10 cellular contexts compared by ENCODE assay signal in genomic region chr11:111694851-111695250, GRCh38.
DNase-seq lines count a peak whose midpoint lies in the region; FAIRE-seq and TF ChIP-seq lines count a peak whose summit lies in the region.
"Had no signal": no experiment of that assay in that cellular context is flagged by ENCODE, and none has a peak within 500 bp of the region (broad histone marks: within the 10 kb centered on the region; RNA-seq: fewer than 3 reads in every experiment).

No MANE protein-coding gene starts in this region.

- no peak overlapping the region for H2AFZ ChIP-seq in endothelial cell of umbilical vein (ENCODE audit: low read depth, low read length)

- H3K4me1 Mint-ChIP-seq in neural crest cell: peaks cover 47% of the 10 kb centered on the region

- H3K4me3 ChIP-seq in BLaER1: no peak overlapping the region
- no peak overlapping the region for H3K4me3 ChIP-seq in endothelial cell of umbilical vein (replicated peaks in 1 of 3; ENCODE audit: insufficient read depth in 1 of 3, low read depth in 1 of 3, low read length in 3 of 3)
- no peak overlapping the region for H3K4me3 ChIP-seq in tibial artery
- H3K4me3 ChIP-seq: breast epithelium, vagina had no signal

- H3K27me3 ChIP-seq in BLaER1 (no peaks in the 10 kb centered on the region), endothelial cell of umbilical vein (ENCODE audit: control insufficient read depth in 2 of 2, insufficient read depth in 2 of 2, low read length in 2 of 2) (no peaks in the 10 kb centered on the region), tibial artery (no peaks in the 10 kb centered on the region)
- H3K27me3 ChIP-seq: breast epithelium, vagina had no signal

- peaks cover 11% of the 10 kb centered on the region for H3K36me3 ChIP-seq in BLaER1
- H3K36me3 ChIP-seq in endothelial cell of umbilical vein (ENCODE audit: control insufficient read depth in 2 of 2, extremely low read depth in 1 of 2, insufficient read depth in 2 of 2, low read length in 2 of 2): no peaks in the 10 kb centered on the region
- no peaks in the 10 kb centered on the region for H3K36me3 ChIP-seq in tibial artery
- H3K36me3 ChIP-seq: breast epithelium, vagina had no signal

- H4K20me1 ChIP-seq in BLaER1 (no peaks in the 10 kb centered on the region), endothelial cell of umbilical vein (replicated peaks; ENCODE audit: control insufficient read depth, extremely low read depth, insufficient read depth, low read length) (no peaks in the 10 kb centered on the region)

- H3K4me3 Mint-ChIP-seq in neural crest cell: no peak overlapping the region

- no TSS peak for BruUV-seq in endothelial cell of umbilical vein (replicated peaks; lab: Mats Ljungman, UMichigan)

- POLR2A ChIA-PET in endothelial cell of umbilical vein (lab: Charles Lee): no interaction called here

- DNase-seq in NCI-H2029 treated with DMSO at 0.1 percent for 48 hours (lab: John Stamatoyannopoulos, UW) (peak; percentile 7), endothelial cell of umbilical vein (ENCODE audit: low read depth, low spot score) (peak; percentile 26), neural crest cell (ENCODE audit: low read depth, low spot score) (peak; percentile 14), tibial artery (no peak), CD1c-positive myeloid dendritic cell (ENCODE audit: extremely low spot score) (no peak), HT-29 (ENCODE audit: low spot score) (no peak)
- no peak for DNase-seq in activated effector memory CD4-positive, alpha-beta T cell treated with anti-CD3 and anti-CD28 coated beads, Interleukin-2, amount 50 U/mL, for 16 hours

- H3K4me1 ChIP-seq in BLaER1 (peaks cover 60% of the 10 kb centered on the region), endothelial cell of umbilical vein (ENCODE audit: control insufficient read depth, extremely low read depth, insufficient read depth, low read length) (no peaks in the 10 kb centered on the region), tibial artery (peaks cover 0 to 5% (median 0%) of the 10 kb centered on the region in 4 donors)
- H3K4me1 ChIP-seq: breast epithelium, vagina had no signal

- H3K9me3 ChIP-seq in BLaER1: no peaks in the 10 kb centered on the region
- H3K9me3 ChIP-seq in endothelial cell of umbilical vein (replicated peaks; ENCODE audit: control insufficient read depth, insufficient read depth, low read length): no peaks in the 10 kb centered on the region
- H3K9me3 ChIP-seq in tibial artery: no peaks in the 10 kb centered on the region
- H3K9me3 ChIP-seq: breast epithelium, vagina had no signal

- no peaks in the 10 kb centered on the region for H3K9me1 ChIP-seq in endothelial cell of umbilical vein (replicated peaks; ENCODE audit: control insufficient read depth, extremely low read depth, insufficient read depth, low read length)

- intact Hi-C loops in endothelial cell of umbilical vein (cut with micrococcal nuclease) (no loop called here), tibial artery (cut with DNase I; ENCODE audit: low total_unique reads) (no loop called here)

- H3K9me3 Mint-ChIP-seq in neural crest cell: no peaks in the 10 kb centered on the region

- H3K27me3 Mint-ChIP-seq in neural crest cell (ENCODE audit: low read depth): no peaks in the 10 kb centered on the region

- TF ChIP-seq POLR2A in endothelial cell of umbilical vein (IDR thresholded peaks at IDR 0.05; ENCODE audit: low read depth, low read length): no peak

- peak overlapping the region; percentile 57 for H3K27ac Mint-ChIP-seq in neural crest cell (ENCODE audit: unreplicated experiment)

- peak overlapping the region; percentile 67 for H3K4me2 ChIP-seq in BLaER1
- H3K4me2 ChIP-seq in endothelial cell of umbilical vein (ENCODE audit: insufficient read depth, low read length): no peak overlapping the region

- TF ChIP-seq CTCF in endothelial cell of umbilical vein (IDR thresholded peaks at IDR 0.05; ENCODE audit: extremely low read depth in 1 of 2, insufficient read depth in 1 of 2, low read depth in 1 of 2, low read length in 2 of 2) (no peak), neural crest cell (conservative IDR thresholded peaks at IDR 0.05) (no peak), tibial artery (IDR thresholded peaks at IDR 0.05) (no peak)

- no peaks in the 10 kb centered on the region for H3K79me2 ChIP-seq in endothelial cell of umbilical vein (ENCODE audit: control insufficient read depth, insufficient read depth, low read length)

- CTCF ChIA-PET in endothelial cell of umbilical vein (lab: Charles Lee): interaction anchor here (0.8 to 2.5 kb wide), 3 partner anchors 9 to 90 kb away, joined by 3 to 11 read pairs (median 4); no protein-coding TSS in a partner anchor

- dilution Hi-C loops in endothelial cell of umbilical vein (cut with MboI; ENCODE audit: extremely low pct_ligation_motif_present, low sequenced_read_pairs): no loop called here

- H3K9ac ChIP-seq in BLaER1: no peak overlapping the region
- no peak overlapping the region for H3K9ac ChIP-seq in endothelial cell of umbilical vein (replicated peaks; ENCODE audit: extremely low read depth, insufficient read depth, low read length)

- no peak for FAIRE-seq in endothelial cell of umbilical vein (lab: Jason Lieb, UNC)

- H3K27ac ChIP-seq in BLaER1 (peak overlapping the region; percentile 5; the same call in 1 of the 2 replicates), endothelial cell of umbilical vein (ENCODE audit: insufficient read depth, low read depth, low read length) (no peak overlapping the region), tibial artery (no peak overlapping the region)
- H3K27ac ChIP-seq: breast epithelium, vagina had no signal

- peaks cover 2% of the 10 kb centered on the region for H3K36me3 Mint-ChIP-seq in neural crest cell (ENCODE audit: low read depth)

TF ChIP-seq in endothelial cell of umbilical vein, 7 proteins besides CTCF, POLR2A, EP300 and RAD21:
- no peak for TF ChIP-seq JUN (IDR thresholded peaks at IDR 0.05; ENCODE audit: borderline replicate concordance, insufficient read depth, insufficient read length, low read depth)
- no peak for TF ChIP-seq EZH2 (IDR thresholded peaks at IDR 0.05; ENCODE audit: borderline replicate concordance, low read depth, low read length, severe bottlenecking)
- no peak for TF ChIP-seq MYC (IDR thresholded peaks at IDR 0.05; ENCODE audit: low read depth, low read length)
- TF ChIP-seq FOS (IDR thresholded peaks at IDR 0.05; ENCODE audit: borderline replicate concordance, insufficient read depth, low read length): no peak
- TF ChIP-seq POLR2AphosphoS5 (IDR thresholded peaks at IDR 0.05; ENCODE audit: insufficient read depth, low read depth, low read length): no peak
- TF ChIP-seq, protein P1, sequence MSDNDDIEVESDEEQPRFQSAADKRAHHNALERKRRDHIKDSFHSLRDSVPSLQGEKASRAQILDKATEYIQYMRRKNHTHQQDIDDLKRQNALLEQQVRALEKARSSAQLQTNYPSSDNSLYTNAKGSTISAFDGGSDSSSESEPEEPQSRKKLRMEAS (IDR thresholded peaks at IDR 0.05; ENCODE audit: insufficient read depth, insufficient read length): no peak
- TF ChIP-seq GATA2 (IDR thresholded peaks at IDR 0.05; ENCODE audit: insufficient read depth, insufficient read length, low read depth, low read length): no peak

Comparison
In these comparisons a context has a peak if more than half of its experiments do, and no peak if none do; other contexts are left out.
1. DNase-seq: peak in NCI-H2029 treated with DMSO at 0.1 percent for 48 hours (single experiment), endothelial cell of umbilical vein (single experiment) and neural crest cell (single experiment); none in activated effector memory CD4-positive, alpha-beta T cell treated with anti-CD3 and anti-CD28 coated beads, Interleukin-2, amount 50 U/mL, for 16 hours (single experiment), tibial artery (0 of 2), CD1c-positive myeloid dendritic cell (single experiment) and HT-29 (single experiment).